ENCODE assay signal across 8 cellular contexts in the genomic region with DNA sequence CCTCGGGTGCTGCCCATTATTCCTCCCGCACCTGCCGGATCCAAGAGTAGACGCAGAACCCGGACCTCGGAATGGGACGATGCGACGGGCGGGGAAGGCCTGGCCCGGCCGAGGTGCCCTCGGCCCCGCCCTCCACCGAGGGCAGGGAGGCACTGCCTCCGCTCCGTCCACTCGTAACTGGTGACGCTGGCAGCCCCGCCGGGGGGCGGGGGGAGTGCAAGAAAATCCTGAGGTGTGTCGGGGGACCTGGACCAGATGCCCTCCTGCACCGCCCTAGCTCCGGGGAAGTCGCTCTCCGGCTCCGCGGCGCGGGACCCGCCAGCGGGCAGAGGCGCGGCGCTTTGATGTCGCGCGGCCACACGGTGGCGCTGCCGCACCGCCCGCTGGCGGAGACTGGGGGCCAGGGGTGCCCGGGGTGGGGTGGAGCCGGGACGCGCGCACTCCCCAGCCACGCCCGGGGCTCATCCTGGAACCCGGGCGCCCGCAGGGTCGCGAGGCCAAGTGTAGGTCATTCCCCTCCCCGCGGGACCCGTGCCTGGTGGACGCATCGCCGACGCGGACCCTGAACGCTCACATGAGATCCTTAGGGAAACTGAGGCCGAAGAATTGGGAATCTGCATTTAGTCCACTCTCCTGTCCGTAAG.
DNase-seq lines count a peak whose midpoint lies in the region; ATAC-seq, FAIRE-seq and TF ChIP-seq lines count a peak whose summit lies in the region.

No MANE protein-coding gene starts in this region.

- H3K27ac ChIP-seq in astrocyte (ENCODE audit: low read depth, low read length) = peak overlapping the region; percentile 6

- H4K20me1 ChIP-seq in astrocyte (ENCODE audit: insufficient read depth, low read length) = no peaks in the 10 kb centered on the region

- H2AFZ ChIP-seq in astrocyte (ENCODE audit: low read depth, low read length) = peak overlapping the region; percentile 98

- H3K9me3 Mint-ChIP-seq in T-helper 1 cell treated with Interleukin-12 subunit alpha and Interleukin-12 subunit beta and Interleukin-4 antibody, amounts not matched to agents 30 μg/mL and 1 μg/mL, for 36 hours = no peaks in the 10 kb centered on the region
- peaks cover 8% of the 10 kb centered on the region for H3K9me3 Mint-ChIP-seq in astrocyte (ENCODE audit: unreplicated experiment)

- ATAC-seq in GM19395 (IDR thresholded peaks at IDR 0.05; ENCODE audit: unreplicated experiment) (peak; percentile 86), HG03457 (IDR thresholded peaks at IDR 0.05; ENCODE audit: unreplicated experiment) (peak; percentile 80), GM18870 (IDR thresholded peaks at IDR 0.05; ENCODE audit: unreplicated experiment) (no peak)

- H3K27me3 Mint-ChIP-seq in T-helper 1 cell treated with Interleukin-12 subunit alpha and Interleukin-12 subunit beta and Interleukin-4 antibody, amounts not matched to agents 30 μg/mL and 1 μg/mL, for 36 hours (ENCODE audit: low read depth) = peaks cover 56% of the 10 kb centered on the region
- peaks cover 56% of the 10 kb centered on the region for H3K27me3 Mint-ChIP-seq in astrocyte (ENCODE audit: low read depth, unreplicated experiment)

- peak overlapping the region; percentile 87 for H3K9ac ChIP-seq in astrocyte (ENCODE audit: low read length)

- peak; percentile 38 for TF ChIP-seq CTCF in astrocyte (IDR thresholded peaks at IDR 0.05; ENCODE audit: insufficient read depth, low read depth, low read length)

- peaks cover 2% of the 10 kb centered on the region for H3K4me1 Mint-ChIP-seq in T-helper 1 cell treated with Interleukin-12 subunit alpha and Interleukin-12 subunit beta and Interleukin-4 antibody, amounts not matched to agents 30 μg/mL and 1 μg/mL, for 36 hours (ENCODE audit: low read depth)
- no peaks in the 10 kb centered on the region for H3K4me1 Mint-ChIP-seq in astrocyte (ENCODE audit: low read depth, unreplicated experiment)

- peaks cover 2% of the 10 kb centered on the region for H3K9me3 ChIP-seq in astrocyte (ENCODE audit: insufficient read depth, low read depth, low read length)

- peak overlapping the region; percentile 35 for H3K4me3 Mint-ChIP-seq in T-helper 1 cell treated with Interleukin-12 subunit alpha and Interleukin-12 subunit beta and Interleukin-4 antibody, amounts not matched to agents 30 μg/mL and 1 μg/mL, for 36 hours
- peak overlapping the region; percentile 79 for H3K4me3 Mint-ChIP-seq in astrocyte (ENCODE audit: unreplicated experiment)

- no peak for FAIRE-seq in astrocyte (lab: Jason Lieb, UNC)

- H3K27ac Mint-ChIP-seq in T-helper 1 cell treated with Interleukin-12 subunit alpha and Interleukin-12 subunit beta and Interleukin-4 antibody, amounts not matched to agents 30 μg/mL and 1 μg/mL, for 36 hours = no peak overlapping the region
- H3K27ac Mint-ChIP-seq in astrocyte (ENCODE audit: unreplicated experiment) = peak overlapping the region; percentile 7

- no peaks in the 10 kb centered on the region for H3K36me3 Mint-ChIP-seq in T-helper 1 cell treated with Interleukin-12 subunit alpha and Interleukin-12 subunit beta and Interleukin-4 antibody, amounts not matched to agents 30 μg/mL and 1 μg/mL, for 36 hours (ENCODE audit: low read depth)
- H3K36me3 Mint-ChIP-seq in astrocyte (ENCODE audit: low read depth, unreplicated experiment) = no peaks in the 10 kb centered on the region

- H3K4me1 ChIP-seq in astrocyte (ENCODE audit: insufficient read depth, low read length) = peaks cover 5% of the 10 kb centered on the region

- H3K4me2 ChIP-seq in astrocyte (ENCODE audit: low read length) = peak overlapping the region; percentile 99

- no peaks in the 10 kb centered on the region for H3K36me3 ChIP-seq in astrocyte (ENCODE audit: insufficient read depth, low read length)

- DNase-seq in CD1c-positive myeloid dendritic cell (ENCODE audit: extremely low spot score) (peak; percentile 75), astrocyte (ENCODE audit: low read depth) (no peak), hypothalamus (lab: John Stamatoyannopoulos, UW) (peak in 35 of 51 donors; percentile 2 to 77 (median 20)), retina (peak; percentile 91)

- peak overlapping the region; percentile 78 for H3K4me3 ChIP-seq in astrocyte (ENCODE audit: insufficient read depth, low read depth, low read length)

- H3K27me3 ChIP-seq in astrocyte (ENCODE audit: insufficient read depth, low read length) = peaks cover 12% of the 10 kb centered on the region

- no peaks in the 10 kb centered on the region for H3K79me2 ChIP-seq in astrocyte (ENCODE audit: insufficient read depth, low read length)
